30 cellular contexts compared by ENCODE assay signal in the genomic region with DNA sequence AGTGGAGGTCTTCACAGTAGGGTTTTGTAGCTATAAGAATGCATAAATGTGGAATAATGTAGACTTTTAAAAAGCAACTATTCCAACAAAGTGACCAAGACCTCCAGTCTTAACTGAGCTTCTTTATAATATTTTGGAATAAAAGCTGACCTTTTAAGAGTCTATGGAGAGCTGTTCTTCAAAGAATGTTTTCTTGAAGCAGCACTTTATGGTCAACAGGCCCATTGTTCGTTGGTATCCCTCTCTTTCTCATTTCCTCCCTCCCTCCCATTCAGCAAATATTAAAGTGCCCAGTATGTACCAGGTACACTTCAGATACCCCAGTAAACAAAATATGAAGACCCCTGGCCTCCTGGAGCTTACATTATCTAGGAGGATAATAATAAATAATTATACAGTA.
"Had no signal": no experiment of that assay in that cellular context is flagged by ENCODE, and none has a peak within 500 bp of the region (broad histone marks: within the 10 kb centered on the region; RNA-seq: fewer than 3 reads in every experiment).

No MANE protein-coding gene starts in this region.

- DNase-seq: activated B cell treated with CpG ODN at 0.5 μM for 24 hours; activated CD4-positive, alpha-beta memory T cell treated with anti-CD3 and anti-CD28 coated beads for 36 hours; activated CD4-positive, alpha-beta T cell treated with anti-CD3 and anti-CD28 coated beads for 4 hours; activated CD4-positive, alpha-beta T cell treated with anti-CD3 and anti-CD28 coated beads, Interleukin-2, amount 10 ng/mL, durations not matched to agents 24 days and 14 days; activated CD4-positive, alpha-beta T cell treated with anti-CD3 and anti-CD28 coated beads, Interleukin-2, amount 50 U/mL, for 1 hour; activated CD4-positive, alpha-beta T cell treated with anti-CD3 and anti-CD28 coated beads, Interleukin-2, amount 50 U/mL, for 4 hours; activated CD4-positive, CD25-positive, alpha-beta regulatory T cell treated with anti-CD3 and anti-CD28 coated beads, Interleukin-2, amount 50 U/mL, for 72 hours; activated CD8-positive, alpha-beta memory T cell treated with anti-CD3 and anti-CD28 coated beads, Interleukin-2, amount 50 U/mL, for 4 hours; activated CD8-positive, alpha-beta T cell treated with anti-CD3 and anti-CD28 coated beads for 36 hours; activated effector memory CD4-positive, alpha-beta T cell treated with anti-CD3 and anti-CD28 coated beads, Interleukin-2, amount 50 U/mL, for 16 hours; activated gamma-delta T cell treated with Interleukin-2 at 50 U/mL for 16 hours; activated naive CD4-positive, alpha-beta T cell; activated naive CD4-positive, alpha-beta T cell treated with anti-CD3 and anti-CD28 coated beads for 36 hours; activated naive CD4-positive, alpha-beta T cell treated with anti-CD3 and anti-CD28 coated beads, Interleukin-2, amount 50 U/mL, for 16 hours; activated naive CD8-positive, alpha-beta T cell treated with anti-CD3 and anti-CD28 coated beads for 36 hours; activated T-cell treated with anti-CD3 and anti-CD28 coated beads for 4 hours; activated T-cell treated with anti-CD3 and anti-CD28 coated beads, Interleukin-2, amount 50 U/mL, for 1 hour; activated T-cell treated with anti-CD3 and anti-CD28 coated beads, Interleukin-2, amount 50 U/mL, for 4 hours; activated T-cell treated with anti-CD3 and anti-CD28 coated beads, Interleukin-2, amount 50 U/mL, for 72 hours; adrenal gland; amniotic stem cell; aorta; body of pancreas; brain microvascular endothelial cell; central memory CD4-positive, alpha-beta T cell; T-helper 2 cell; T-helper 9 cell had no signal

- H3K4me1 ChIP-seq: breast epithelium had no signal

- H3K4me3 ChIP-seq: adrenal gland, body of pancreas, breast epithelium had no signal

- H3K9me3 ChIP-seq: adrenal gland, body of pancreas, breast epithelium had no signal

- H3K27me3 ChIP-seq: adrenal gland, body of pancreas, brain microvascular endothelial cell, breast epithelium had no signal

- H3K36me3 ChIP-seq: brain microvascular endothelial cell had no signal

- ATAC-seq: activated CD8-positive, alpha-beta T cell treated with anti-CD3 and anti-CD28 coated beads for 36 hours; activated naive CD4-positive, alpha-beta T cell treated with anti-CD3 and anti-CD28 coated beads, Interleukin-2, amount 50 U/mL, for 72 hours; activated T-cell treated with anti-CD3 and anti-CD28 coated beads, Interleukin-2, amount 50 U/mL, for 4 hours; activated T-cell treated with anti-CD3 and anti-CD28 coated beads, Interleukin-2, amount 50 U/mL, for 72 hours; activated T-helper 17 cell treated with anti-CD3 and anti-CD28 coated beads, Interleukin-2, amount 50 U/mL, for 72 hours; body of pancreas had no signal
